1 cellular context compared by ENCODE assay signal in the genomic region with DNA sequence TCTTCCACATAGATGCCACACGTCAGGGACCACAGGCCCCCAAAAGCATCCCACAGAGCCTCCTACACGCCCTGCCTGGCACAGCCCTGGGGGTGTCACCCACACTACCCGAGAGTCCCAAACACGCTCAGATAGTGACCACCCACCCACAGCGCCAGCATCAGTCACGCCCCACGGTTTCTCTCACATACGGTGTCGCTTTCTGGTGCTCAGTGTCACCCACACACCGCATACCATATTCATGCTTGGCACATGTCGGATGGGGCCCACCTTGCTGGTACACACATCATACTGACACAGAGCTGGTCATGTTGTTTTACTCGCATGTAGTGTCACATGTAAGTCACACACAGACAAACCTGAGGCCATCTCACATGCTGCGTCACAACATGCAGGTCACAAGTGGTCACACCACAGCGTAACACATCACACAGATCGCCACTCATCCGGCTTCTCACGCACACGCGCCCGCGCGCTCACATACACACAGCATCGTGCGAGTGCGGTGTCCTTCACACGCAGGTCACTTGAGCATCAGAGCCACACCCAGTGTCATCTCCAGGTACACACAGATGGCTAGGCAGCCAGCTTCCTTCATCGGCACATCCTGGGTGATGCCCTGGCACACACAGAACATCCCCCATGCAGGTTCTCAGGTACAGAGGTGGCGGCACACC.
TF ChIP-seq lines count a peak whose summit lies in the region.

No MANE protein-coding gene starts in this region.

TF ChIP-seq in GM12878, 131 proteins besides CTCF, POLR2A, EP300 and RAD21:
- TF ChIP-seq ATF7 (IDR thresholded peaks at IDR 0.05; ENCODE audit: low read depth), result no peak
- TF ChIP-seq, protein P1, sequence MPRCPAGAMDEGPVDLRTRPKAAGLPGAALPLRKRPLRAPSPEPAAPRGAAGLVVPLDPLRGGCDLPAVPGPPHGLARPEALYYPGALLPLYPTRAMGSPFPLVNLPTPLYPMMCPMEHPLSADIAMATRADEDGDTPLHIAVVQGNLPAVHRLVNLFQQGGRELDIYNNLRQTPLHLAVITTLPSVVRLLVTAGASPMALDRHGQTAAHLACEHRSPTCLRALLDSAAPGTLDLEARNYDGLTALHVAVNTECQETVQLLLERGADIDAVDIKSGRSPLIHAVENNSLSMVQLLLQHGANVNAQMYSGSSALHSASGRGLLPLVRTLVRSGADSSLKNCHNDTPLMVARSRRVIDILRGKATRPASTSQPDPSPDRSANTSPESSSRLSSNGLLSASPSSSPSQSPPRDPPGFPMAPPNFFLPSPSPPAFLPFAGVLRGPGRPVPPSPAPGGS (IDR thresholded peaks at IDR 0.05; ENCODE audit: borderline replicate concordance, insufficient read depth, low read depth, low read length, poor library complexity, severe bottlenecking), result peak; percentile 66
TF ChIP-seq in GM12878: peak in this region for 1.
